ENCODE assay signal across 9 cellular contexts in the genomic region with DNA sequence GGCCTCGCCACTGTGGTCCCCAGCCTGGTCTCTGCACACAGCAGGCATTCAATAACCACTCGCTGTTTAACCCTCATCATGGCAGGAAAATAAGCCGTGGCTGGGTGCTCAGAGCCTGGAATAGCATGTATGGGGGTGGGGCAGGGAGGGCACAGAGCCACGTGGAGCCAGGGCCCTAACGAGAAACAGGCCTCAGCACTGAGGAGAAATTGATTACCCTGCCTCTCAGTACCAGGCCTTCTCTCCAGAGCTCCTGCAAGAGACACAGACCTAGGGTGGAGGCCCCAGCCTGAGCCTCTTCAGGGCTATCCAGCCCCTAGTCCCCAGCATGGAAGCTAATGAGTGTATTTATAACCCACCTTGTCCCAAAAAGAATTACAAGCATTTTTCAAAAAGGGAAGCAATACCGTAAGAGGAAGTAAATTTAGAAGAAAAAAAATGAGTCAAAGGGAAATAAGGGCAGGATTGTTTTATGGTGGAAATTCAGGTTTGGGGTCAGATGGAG.
DNase-seq lines count a peak whose midpoint lies in the region; ATAC-seq lines count a peak whose summit lies in the region.
"Had no signal": no experiment of that assay in that cellular context is flagged by ENCODE, and none has a peak within 500 bp of the region (broad histone marks: within the 10 kb centered on the region; RNA-seq: fewer than 3 reads in every experiment).

No MANE protein-coding gene starts in this region.

- DNase-seq in caudate nucleus (lab: John Stamatoyannopoulos, UW) (peak in 8 of 61 donors; percentile 8 to 55 (median 30)), NCI-H774 (lab: John Stamatoyannopoulos, UW) (no peak), H4 (ENCODE audit: low spot score) (no peak), NCI-H1417 (lab: John Stamatoyannopoulos, UW) (no peak), mesenteric fat pad (ENCODE audit: low spot score) (no peak)

- H3K27ac ChIP-seq in caudate nucleus (ENCODE audit: low read depth, low read length) (peak overlapping the region; percentile 80), skin epidermis (peak overlapping the region in 19 of 21 experiments; percentile 2 to 84 (median 62))
- H3K27ac ChIP-seq: VCaP had no signal

- ATAC-seq in GM19395 (IDR thresholded peaks at IDR 0.05; ENCODE audit: unreplicated experiment) = peak; percentile 20
- peak; percentile 25 for ATAC-seq in HG03135 (IDR thresholded peaks at IDR 0.05; ENCODE audit: unreplicated experiment)

- no peak overlapping the region for H3K4me3 ChIP-seq in skin epidermis
